Comparison of ENCODE assay signal across 27 cellular contexts in the genomic region with DNA sequence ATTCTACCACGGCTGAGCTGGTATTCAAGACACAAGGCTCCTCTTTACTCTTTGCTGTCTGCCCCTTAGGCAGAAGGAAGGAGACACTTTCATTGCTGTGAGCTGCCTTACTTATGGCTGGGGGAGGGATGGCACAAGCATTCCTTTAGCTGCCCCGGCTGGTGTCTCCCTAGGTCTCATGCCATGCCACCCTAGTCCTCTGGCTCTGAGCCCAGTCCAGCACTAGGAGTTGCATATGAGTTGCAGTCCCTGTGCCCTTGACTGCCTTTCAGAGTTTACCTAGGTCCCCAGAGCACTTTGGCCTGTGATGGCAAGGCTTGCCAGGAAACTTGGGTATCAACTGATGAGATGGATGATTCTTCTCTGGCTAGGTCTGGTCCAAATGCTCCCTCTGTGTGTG.
A peak's percentile ranks its signal among the peaks of the same experiment; 100 is the strongest.
DNase-seq lines count a peak whose midpoint lies in the region; ATAC-seq and TF ChIP-seq lines count a peak whose summit lies in the region.
"Had no signal": no experiment of that assay in that cellular context is flagged by ENCODE, and none has a peak within 500 bp of the region (broad histone marks: within the 10 kb centered on the region; RNA-seq: fewer than 3 reads in every experiment).

No MANE protein-coding gene starts in this region.

- H3K4me3 ChIP-seq in right atrium auricular region (no peak overlapping the region), heart left ventricle (no peak overlapping the region), aorta (ENCODE audit: low read length in 2 of 2) (no peak overlapping the region)
- H3K4me3 ChIP-seq: PC-9 had no signal

- ATAC-seq in Right ventricle myocardium inferior (peak; percentile 67), heart left ventricle (peak; percentile 81 to 90 (median 90)), aorta (ENCODE audit: low FRiP score) (peak; percentile 41), HG03135 (IDR thresholded peaks at IDR 0.05; ENCODE audit: unreplicated experiment) (no peak)
- ATAC-seq: HepG2 had no signal

- H3K27ac ChIP-seq in right atrium auricular region, result no peak overlapping the region
- peak overlapping the region in 2 of 12 donors; percentile 18 to 32 for H3K27ac ChIP-seq in heart left ventricle
- no peak overlapping the region for H3K27ac ChIP-seq in aorta (ENCODE audit: low read depth in 1 of 2, low read length in 2 of 2)
- H3K27ac ChIP-seq: PC-9 had no signal

- peaks cover 0 to 11% of the 10 kb centered on the region in 2 donors for H3K4me1 ChIP-seq in right atrium auricular region
- H3K4me1 ChIP-seq in heart left ventricle, result peaks cover 0 to 15% (median 2%) of the 10 kb centered on the region in 12 donors
- peaks cover 3 to 4% of the 10 kb centered on the region in 2 donors for H3K4me1 ChIP-seq in aorta (ENCODE audit: control insufficient read depth in 1 of 2, insufficient read depth in 2 of 2, low read length in 2 of 2)

- TF ChIP-seq CTCF in right atrium auricular region (IDR thresholded peaks at IDR 0.05), result no peak
- TF ChIP-seq CTCF in heart left ventricle (IDR thresholded peaks at IDR 0.05), result no peak

- intact Hi-C loops in Right ventricle myocardium inferior (cut with DNase I), result no loop called here
- intact Hi-C loops in heart left ventricle (cut with DNase I), result no loop called here
- intact Hi-C loops in aorta (cut with DNase I), result no loop called here

- H3K36me3 ChIP-seq in right atrium auricular region (no peaks in the 10 kb centered on the region), heart left ventricle (no peaks in the 10 kb centered on the region), aorta (ENCODE audit: control insufficient read depth in 1 of 2, insufficient read depth in 2 of 2, low read length in 1 of 2) (no peaks in the 10 kb centered on the region)
- H3K36me3 ChIP-seq: BE2C had no signal

- H3K27me3 ChIP-seq in right atrium auricular region (no peaks in the 10 kb centered on the region), heart left ventricle (no peaks in the 10 kb centered on the region), aorta (ENCODE audit: control insufficient read depth in 1 of 2, insufficient read depth in 2 of 2, low read length in 1 of 2) (no peaks in the 10 kb centered on the region)
- H3K27me3 ChIP-seq: BE2C had no signal

- 62 to 100% (median 71%) methylated on average over 1 to 2 of the region's 2 CpGs for WGBS in heart left ventricle, 4 donors
- 58 to 64% methylated on average over 2 of the region's 2 CpGs for WGBS in aorta, 2 donors

- H3K9me3 ChIP-seq in right atrium auricular region (no peaks in the 10 kb centered on the region), heart left ventricle (peaks cover 0 to 5% (median 0%) of the 10 kb centered on the region in 12 donors), aorta (ENCODE audit: control insufficient read depth, low read length) (no peaks in the 10 kb centered on the region)
- H3K9me3 ChIP-seq: BE2C had no signal

- DNase-seq in Right ventricle myocardium inferior (ENCODE audit: missing footprints) (no peak), right atrium auricular region (ENCODE audit: low spot score) (no peak), heart left ventricle (peak; percentile 57 to 73 (median 61)), kidney tubule cell (ENCODE audit: low spot score) (peak; percentile 29), aorta (peak in 1 of 2 donors; percentile 43), NCI-H2029 (lab: John Stamatoyannopoulos, UW) (no peak), superior temporal gyrus (ENCODE audit: extremely low spot score) (no peak)
- DNase-seq: 8988T; ACHN; BE2C; Calu3; CD8-positive, alpha-beta memory T cell; DMS79 treated with DMSO at 0.1 percent for 48 hours; GF-D8; Karpas-422; MV-4-11; NCI-H1105 treated with DMSO at 0.1 percent for 48 hours; NCI-H146; NCI-H1930; NCI-H446; NCI-H526; NCI-H82; NK-92 treated with Interleukin-12 subunit alpha and Interleukin-12 subunit beta, amount 100 ng/mL, for 24 hours; PC-9; SHP77 had no signal

- no peak for TF ChIP-seq POLR2A in heart left ventricle (IDR thresholded peaks at IDR 0.05)

Comparison
In these comparisons a context has a peak if more than half of its experiments do, and no peak if none do; other contexts are left out.
1. DNase-seq: peak in heart left ventricle (5 of 5) and kidney tubule cell (single experiment); none in Right ventricle myocardium inferior (single experiment), right atrium auricular region (single experiment), NCI-H2029 (single experiment) and superior temporal gyrus (single experiment).